ENCODE assay signal across 19 cellular contexts in the genomic region with DNA sequence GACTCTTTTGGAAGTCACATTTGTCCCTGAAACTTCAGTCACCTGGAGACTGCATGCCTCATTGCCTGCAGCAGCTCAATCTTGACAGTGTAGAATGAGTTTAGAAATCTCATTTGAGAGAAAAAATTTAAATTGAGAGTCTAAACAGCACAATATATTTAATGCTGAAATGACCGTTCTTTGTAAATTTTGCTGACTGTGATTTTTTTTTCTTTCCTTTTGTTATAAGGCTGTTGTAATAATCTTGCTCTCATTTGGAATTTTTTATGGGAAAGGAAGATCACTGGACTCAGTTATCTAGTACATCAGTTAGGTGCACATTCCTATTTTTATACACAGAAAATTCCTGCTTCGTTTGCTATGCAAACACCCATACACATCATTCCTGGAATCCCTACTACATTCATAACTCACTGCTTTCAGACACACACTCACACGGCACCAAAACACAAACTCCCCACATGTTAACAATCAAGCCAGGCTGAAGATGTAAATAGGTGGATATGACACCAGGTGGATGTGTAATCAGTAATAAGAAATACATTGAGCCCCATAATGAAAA. TPM values are rescaled to one million over a fixed set of nuclear protein-coding genes. Genes with fewer than 3 reads are reported as not detected.
"Had no signal": no experiment of that assay in that cellular context is flagged by ENCODE, and none has a peak within 500 bp of the region (broad histone marks: within the 10 kb centered on the region; RNA-seq: fewer than 3 reads in every experiment).

No MANE protein-coding gene starts in this region.

- H3K27me3 ChIP-seq: thyroid gland had no signal

- H3K27ac Mint-ChIP-seq: activated naive CD4-positive, alpha-beta T cell treated with anti-CD3 and anti-CD28 coated beads, Interleukin-2, amount 50 U/mL, for 72 hours had no signal

- H3K4me3 ChIP-seq: right atrium auricular region, smooth muscle cell, thyroid gland had no signal

- DNase-seq: activated CD4-positive, alpha-beta T cell treated with anti-CD3 and anti-CD28 coated beads for 1 hour; activated CD4-positive, alpha-beta T cell treated with anti-CD3 and anti-CD28 coated beads, Interleukin-2, amount 50 U/mL, for 48 hours; activated effector memory CD4-positive, alpha-beta T cell treated with anti-CD3 and anti-CD28 coated beads, Interleukin-2, amount 50 U/mL, for 16 hours; activated T-cell treated with anti-CD3 and anti-CD28 coated beads, Interleukin-2, amount 50 U/mL, for 4 hours; amygdala; dermis blood vessel endothelial cell; esophagus squamous epithelium; foreskin keratinocyte; heart left ventricle; islet precursor cell; mesendoderm; posterior cingulate gyrus; T1000; thyroid gland had no signal

- H3K9me3 ChIP-seq: breast epithelium, esophagus squamous epithelium, heart left ventricle, right atrium auricular region, thyroid gland had no signal

- H3K4me3 Mint-ChIP-seq: activated T-cell treated with anti-CD3 and anti-CD28 coated beads, Interleukin-2, amount 50 U/mL, for 4 hours had no signal

- H3K36me3 Mint-ChIP-seq: activated naive CD4-positive, alpha-beta T cell treated with anti-CD3 and anti-CD28 coated beads, Interleukin-2, amount 50 U/mL, for 72 hours had no signal

- H3K36me3 ChIP-seq: breast epithelium, esophagus squamous epithelium, heart left ventricle, right atrium auricular region, thyroid gland had no signal

- H3K27ac ChIP-seq: breast epithelium, esophagus squamous epithelium, foreskin keratinocyte, heart left ventricle, right atrium auricular region, thyroid gland had no signal

- H3K4me1 ChIP-seq: breast epithelium had no signal

- FAIRE-seq: endometrium had no signal

- ATAC-seq: activated naive CD4-positive, alpha-beta T cell treated with anti-CD3 and anti-CD28 coated beads, Interleukin-2, amount 50 U/mL, for 72 hours; activated T-cell treated with anti-CD3 and anti-CD28 coated beads, Interleukin-2, amount 50 U/mL, for 4 hours; heart left ventricle had no signal

- H3K9me3 Mint-ChIP-seq: activated naive CD4-positive, alpha-beta T cell treated with anti-CD3 and anti-CD28 coated beads, Interleukin-2, amount 50 U/mL, for 72 hours; activated T-cell treated with anti-CD3 and anti-CD28 coated beads, Interleukin-2, amount 50 U/mL, for 4 hours had no signal

RNA-seq across cellular contexts. Expression of gene PTCHD4, which starts 43.8 kb away (rescaled TPM):
- total RNA-seq: activated naive CD4-positive, alpha-beta T cell treated with anti-CD3 and anti-CD28 coated beads, Interleukin-2, amount 50 U/mL, for 72 hours; activated T-cell treated with anti-CD3 and anti-CD28 coated beads, Interleukin-2, amount 50 U/mL, for 4 hours had no signal
